Comparison of ENCODE assay signal across 10 cellular contexts in genomic region chr10:26217396-26218105, GRCh38. TPM values are rescaled to one million over a fixed set of nuclear protein-coding genes. Genes with fewer than 3 reads are reported as not detected.
DNase-seq lines count a peak whose midpoint lies in the region; ATAC-seq and TF ChIP-seq lines count a peak whose summit lies in the region.
"Had no signal": no experiment of that assay in that cellular context is flagged by ENCODE, and none has a peak within 500 bp of the region (broad histone marks: within the 10 kb centered on the region; RNA-seq: fewer than 3 reads in every experiment).

No MANE protein-coding gene starts in this region.

- H3K4me2 ChIP-seq in GM23338: peak overlapping the region; percentile 91

- in situ Hi-C loops in KBM-7 (cut with MboI; ENCODE audit: low pct_unique_long_range_greater_than_20kb, low sequenced_read_pairs): no loop called here

- H4K20me1 ChIP-seq in GM23338 (replicated peaks; ENCODE audit: insufficient read depth): no peaks in the 10 kb centered on the region

- POLR2A ChIA-PET in activated naive CD8-positive, alpha-beta T cell treated with anti-CD3 and anti-CD28 coated beads, Interleukin-2, amount 10 ng/mL, durations not matched to agents 7 days and 5 days (lab: Charles Lee): no interaction called here
- POLR2A ChIA-PET in naive thymus-derived CD8-positive, alpha-beta T cell (lab: Charles Lee): no interaction called here

- ATAC-seq in GM23338: peak; percentile 6
- no peak for ATAC-seq in activated naive CD8-positive, alpha-beta T cell treated with anti-CD3 and anti-CD28 coated beads, Interleukin-2, amount 10 ng/mL, durations not matched to agents 7 days and 5 days (ENCODE audit: low read depth)
- ATAC-seq in naive thymus-derived CD8-positive, alpha-beta T cell: no peak
- ATAC-seq: psoas muscle had no signal

- peaks cover 16% of the 10 kb centered on the region; the same call in 1 of the 2 replicates for H3F3A ChIP-seq in GM23338 (replicated peaks; ENCODE audit: low read depth)

- no peaks in the 10 kb centered on the region; the same call in 2 of the 3 replicates for H3K36me3 Mint-ChIP-seq in GM23338 (ENCODE audit: low read depth)
- peaks cover 5% of the 10 kb centered on the region for H3K36me3 Mint-ChIP-seq in activated naive CD8-positive, alpha-beta T cell treated with anti-CD3 and anti-CD28 coated beads, Interleukin-2, amount 10 ng/mL, durations not matched to agents 7 days and 5 days
- H3K36me3 Mint-ChIP-seq in naive thymus-derived CD8-positive, alpha-beta T cell: peaks cover 0 to 8% (median 2%) of the 10 kb centered on the region in 3 donors

- peaks cover 68% of the 10 kb centered on the region for H3K27me3 Mint-ChIP-seq in GM23338 (ENCODE audit: insufficient read depth, low read depth, poor library complexity)
- H3K27me3 Mint-ChIP-seq in activated naive CD8-positive, alpha-beta T cell treated with anti-CD3 and anti-CD28 coated beads, Interleukin-2, amount 10 ng/mL, durations not matched to agents 7 days and 5 days: peaks cover 91% of the 10 kb centered on the region
- H3K27me3 Mint-ChIP-seq in naive thymus-derived CD8-positive, alpha-beta T cell: peaks cover 46 to 87% (median 69%) of the 10 kb centered on the region in 5 donors

- H3K36me3 ChIP-seq in GM23338 (ENCODE audit: insufficient read depth): no peaks in the 10 kb centered on the region

- peaks cover 93% of the 10 kb centered on the region for H3K27me3 ChIP-seq in GM23338 (ENCODE audit: insufficient read depth)

- no peaks in the 10 kb centered on the region for H3K79me2 ChIP-seq in GM23338 (replicated peaks; ENCODE audit: insufficient read depth)

- DNase-seq in DMS79 (lab: John Stamatoyannopoulos, UW) (peak; percentile 2), GM23338 (ENCODE audit: low spot score) (peak; percentile 71), NCI-H2029 treated with DMSO at 0.1 percent for 48 hours (lab: John Stamatoyannopoulos, UW) (no peak), KBM-7 (no peak)
- DNase-seq in activated naive CD8-positive, alpha-beta T cell treated with anti-CD3 and anti-CD28 coated beads, Interleukin-2, amount 10 ng/mL, durations not matched to agents 7 days and 5 days: peak; percentile 40
- DNase-seq in naive thymus-derived CD8-positive, alpha-beta T cell: no peak
- DNase-seq in stimulated activated CD4-positive, alpha-beta T cell treated with anti-CD3 and anti-CD28 coated beads, Interleukin-4, amount 100 ng/mL, for 4 hours: no peak
- DNase-seq: activated effector memory CD4-positive, alpha-beta T cell treated with anti-CD3 and anti-CD28 coated beads, Interleukin-2, amount 50 U/mL, for 16 hours; psoas muscle had no signal

- peaks cover 61% of the 10 kb centered on the region for H3K4me1 Mint-ChIP-seq in GM23338
- peaks cover 25% of the 10 kb centered on the region for H3K4me1 Mint-ChIP-seq in activated naive CD8-positive, alpha-beta T cell treated with anti-CD3 and anti-CD28 coated beads, Interleukin-2, amount 10 ng/mL, durations not matched to agents 7 days and 5 days
- H3K4me1 Mint-ChIP-seq in naive thymus-derived CD8-positive, alpha-beta T cell: peaks cover 11 to 46% (median 35%) of the 10 kb centered on the region in 4 donors

- H3K4me1 ChIP-seq in GM23338 (ENCODE audit: insufficient read depth): peaks cover 61% of the 10 kb centered on the region
- H3K4me1 ChIP-seq: psoas muscle had no signal

- H3K4me3 Mint-ChIP-seq in GM23338: peak overlapping the region; percentile 76
- H3K4me3 Mint-ChIP-seq in activated naive CD8-positive, alpha-beta T cell treated with anti-CD3 and anti-CD28 coated beads, Interleukin-2, amount 10 ng/mL, durations not matched to agents 7 days and 5 days: peak overlapping the region; percentile 53
- H3K4me3 Mint-ChIP-seq in naive thymus-derived CD8-positive, alpha-beta T cell: peak overlapping the region in 9 of 10 donors; percentile 24 to 82 (median 58)

- no peaks in the 10 kb centered on the region for H3K9me2 ChIP-seq in GM23338 (ENCODE audit: insufficient read depth)

- no peak overlapping the region for H3K27ac Mint-ChIP-seq in GM23338
- H3K27ac Mint-ChIP-seq in activated naive CD8-positive, alpha-beta T cell treated with anti-CD3 and anti-CD28 coated beads, Interleukin-2, amount 10 ng/mL, durations not matched to agents 7 days and 5 days: no peak overlapping the region
- no peak overlapping the region for H3K27ac Mint-ChIP-seq in naive thymus-derived CD8-positive, alpha-beta T cell

- no peak for TF ChIP-seq CTCF in GM23338 (conservative IDR thresholded peaks at IDR 0.05; ENCODE audit: low read depth in 2 of 2)

- no peak overlapping the region for H3K27ac ChIP-seq in GM23338 (ENCODE audit: low read depth)
- H3K27ac ChIP-seq: psoas muscle had no signal

- peak overlapping the region; percentile 85 for H2AFZ ChIP-seq in GM23338

- no peaks in the 10 kb centered on the region; the same call in 2 of the 3 replicates for H3K9me3 Mint-ChIP-seq in GM23338
- H3K9me3 Mint-ChIP-seq in activated naive CD8-positive, alpha-beta T cell treated with anti-CD3 and anti-CD28 coated beads, Interleukin-2, amount 10 ng/mL, durations not matched to agents 7 days and 5 days: no peaks in the 10 kb centered on the region
- H3K9me3 Mint-ChIP-seq in naive thymus-derived CD8-positive, alpha-beta T cell: peaks cover 0 to 4% (median 0%) of the 10 kb centered on the region in 9 donors

- H3K4me3 ChIP-seq in GM23338: peak overlapping the region; percentile 75
- H3K4me3 ChIP-seq: psoas muscle had no signal

TF ChIP-seq in GM23338, 12 proteins besides CTCF, POLR2A, EP300 and RAD21:
- TF ChIP-seq EZH2 (IDR thresholded peaks at IDR 0.05; ENCODE audit: low read depth, unreplicated experiment): peak; percentile 83
- peak; percentile 84 for TF ChIP-seq EZH2phosphoT487 (IDR thresholded peaks at IDR 0.05; ENCODE audit: unreplicated experiment)
- no peak for TF ChIP-seq ZNF114 (CRISPR knock-in tag; IDR thresholded peaks at IDR 0.05)
- TF ChIP-seq STAT1 (IDR thresholded peaks at IDR 0.05; ENCODE audit: unreplicated experiment): no peak

RNA-seq across cellular contexts. Expression of gene GAD2, which starts 1.0 kb away (rescaled TPM):
- total RNA-seq in GM23338 (2014; rRNA removed; shearing (Covaris generic)): 0.56 and 5.6 TPM in 2 replicates
- polyA plus RNA-seq in GM23338 (2016; fragmentation: Nextera tagmentation; extraction: Ambion mirVana): 0.86 and 1.6 TPM in 2 replicates
- not detected for total RNA-seq in activated naive CD8-positive, alpha-beta T cell treated with anti-CD3 and anti-CD28 coated beads, Interleukin-2, amount 10 ng/mL, durations not matched to agents 7 days and 5 days
- total RNA-seq in naive thymus-derived CD8-positive, alpha-beta T cell: not detected
- polyA plus RNA-seq in naive thymus-derived CD8-positive, alpha-beta T cell: not detected
- total RNA-seq: psoas muscle had no signal
- polyA plus RNA-seq: keratinocyte had no signal

Comparison
In these comparisons a context has a peak if more than half of its experiments do, and no peak if none do; other contexts are left out.
1. DNase-seq: peak in DMS79 (single experiment), GM23338 (single experiment) and activated naive CD8-positive, alpha-beta T cell treated with anti-CD3 and anti-CD28 coated beads, Interleukin-2, amount 10 ng/mL, durations not matched to agents 7 days and 5 days (single experiment); none in naive thymus-derived CD8-positive, alpha-beta T cell (0 of 10), NCI-H2029 treated with DMSO at 0.1 percent for 48 hours (single experiment), stimulated activated CD4-positive, alpha-beta T cell treated with anti-CD3 and anti-CD28 coated beads, Interleukin-4, amount 100 ng/mL, for 4 hours (0 of 2) and KBM-7 (single experiment).
2. Peak in every context shown above with its lines, with median percentiles within 50 percentile points of each other: H3K4me3 Mint-ChIP-seq.